Comparison of ENCODE assay signal across 8 cellular contexts in genomic region chr6:34424200-34425131, GRCh38. TPM values are rescaled to one million over a fixed set of nuclear protein-coding genes. Genes with fewer than 3 reads are reported as not detected.
DNase-seq lines count a peak whose midpoint lies in the region; ATAC-seq and TF ChIP-seq lines count a peak whose summit lies in the region.

No MANE protein-coding gene starts in this region.

- POLR2A ChIA-PET in SK-N-SH (lab: Yijun Ruan, JAX), result interaction anchor here (1.0 to 1.6 kb wide), 2 partner anchors 9 to 367 kb away, joined by 4 to 8 read pairs; partner anchors contain the start of gene BLTP3A

- H3K27me3 ChIP-seq in SK-N-SH (ENCODE audit: insufficient read depth) (no peaks in the 10 kb centered on the region), iPS-18a (ENCODE audit: control insufficient read depth, insufficient read depth, low read length) (no peaks in the 10 kb centered on the region)

- no peak for TF ChIP-seq EP300 in SK-N-SH (IDR thresholded peaks at IDR 0.05; ENCODE audit: borderline replicate concordance in 1 of 2, low read depth in 1 of 2, low read length in 1 of 2)

- H3K4me3 Mint-ChIP-seq in activated T-helper 17 cell treated with anti-CD3 and anti-CD28 coated beads, Interleukin-2, amount 50 U/mL, for 72 hours, result peak overlapping the region; percentile 95
- H3K4me3 Mint-ChIP-seq in stimulated activated naive B cell treated with anti-CD40 and anti-IgM and Interleukin-4, amounts not matched to agents 10 μg/mL and 1 μg/mL and 100 μg/mL, for 72 hours, result peak overlapping the region; percentile 99 to 100

- peak overlapping the region; percentile 74 to 94 for H3K4me3 ChIP-seq in SK-N-SH (ENCODE audit: low read depth in 2 of 2, low read length in 1 of 2)
- peak overlapping the region; percentile 92 for H3K4me3 ChIP-seq in iPS-18a (ENCODE audit: low read length)

- peaks cover 57% of the 10 kb centered on the region for H3K79me2 ChIP-seq in SK-N-SH (ENCODE audit: insufficient read depth)

- peaks cover 67% of the 10 kb centered on the region for H3K36me3 Mint-ChIP-seq in activated T-helper 17 cell treated with anti-CD3 and anti-CD28 coated beads, Interleukin-2, amount 50 U/mL, for 72 hours (ENCODE audit: low read depth)
- peaks cover 30 to 42% of the 10 kb centered on the region in 2 donors for H3K36me3 Mint-ChIP-seq in stimulated activated naive B cell treated with anti-CD40 and anti-IgM and Interleukin-4, amounts not matched to agents 10 μg/mL and 1 μg/mL and 100 μg/mL, for 72 hours

- DNase-seq in SK-N-SH (no peak), SIG-M5 (lab: John Stamatoyannopoulos, UW) (no peak), NCI-H2081 treated with DMSO at 0.1 percent for 48 hours (lab: John Stamatoyannopoulos, UW) (no peak)
- DNase-seq in stimulated activated naive B cell treated with anti-CD40 and anti-IgM and Interleukin-4, amounts not matched to agents 10 μg/mL and 1 μg/mL and 100 μg/mL, for 72 hours, result no peak

- H3K27ac Mint-ChIP-seq in activated T-helper 17 cell treated with anti-CD3 and anti-CD28 coated beads, Interleukin-2, amount 50 U/mL, for 72 hours, result peak overlapping the region; percentile 100
- H3K27ac Mint-ChIP-seq in stimulated activated naive B cell treated with anti-CD40 and anti-IgM and Interleukin-4, amounts not matched to agents 10 μg/mL and 1 μg/mL and 100 μg/mL, for 72 hours, result peak overlapping the region; percentile 100

- H2AFZ ChIP-seq in SK-N-SH (ENCODE audit: low read depth), result no peak overlapping the region

- peaks cover 28 to 50% of the 10 kb centered on the region in 2 experiments for H3K36me3 ChIP-seq in SK-N-SH (replicated peaks in 1 of 2; ENCODE audit: control insufficient read depth in 1 of 2, insufficient read depth in 2 of 2, low read length in 1 of 2)
- H3K36me3 ChIP-seq in iPS-18a (ENCODE audit: control insufficient read depth, low read depth, low read length), result peaks cover 58% of the 10 kb centered on the region

- H3K9me3 ChIP-seq in SK-N-SH (no peaks in the 10 kb centered on the region), iPS-18a (ENCODE audit: control insufficient read depth, low read depth, low read length) (no peaks in the 10 kb centered on the region)

- no peaks in the 10 kb centered on the region for H3K27me3 Mint-ChIP-seq in activated T-helper 17 cell treated with anti-CD3 and anti-CD28 coated beads, Interleukin-2, amount 50 U/mL, for 72 hours
- H3K27me3 Mint-ChIP-seq in stimulated activated naive B cell treated with anti-CD40 and anti-IgM and Interleukin-4, amounts not matched to agents 10 μg/mL and 1 μg/mL and 100 μg/mL, for 72 hours, result no peaks in the 10 kb centered on the region

- peak overlapping the region; percentile 98 for H3K9ac ChIP-seq in SK-N-SH
- H3K9ac ChIP-seq in iPS-18a (ENCODE audit: low read length), result peak overlapping the region; percentile 94

- CTCF ChIA-PET in SK-N-SH (lab: Yijun Ruan, JAX), result interaction anchor here (1.0 to 3.8 kb wide), 4 partner anchors 9 to 228 kb away, joined by 3 to 22 read pairs (median 15); partner anchors contain the start of gene SMIM29

- H3K4me2 ChIP-seq in SK-N-SH, result peak overlapping the region; percentile 93

- H3K4me1 ChIP-seq in SK-N-SH (ENCODE audit: control insufficient read depth in 1 of 2, insufficient read depth in 2 of 2, low read depth in 1 of 2, low read length in 1 of 2) (peaks cover 7 to 20% of the 10 kb centered on the region in 2 experiments; a peak in 3 of 4 replicates), iPS-18a (ENCODE audit: control insufficient read depth, low read depth, low read length) (peaks cover 10% of the 10 kb centered on the region)

- 71% methylated on average over 16 of the region's 19 CpGs for WGBS in SK-N-SH (ENCODE audit: low lambda C conversion rate)

- H3F3A ChIP-seq in SK-N-SH (replicated peaks; ENCODE audit: insufficient read depth), result peaks cover 29% of the 10 kb centered on the region

- peak overlapping the region in 1 of 2 experiments; percentile 66; a peak in 2 of 4 replicates for H3K27ac ChIP-seq in SK-N-SH (ENCODE audit: low read depth in 2 of 2, low read length in 1 of 2)
- peak overlapping the region; percentile 35 for H3K27ac ChIP-seq in iPS-18a (ENCODE audit: low read length)

- peaks cover 49% of the 10 kb centered on the region for H4K20me1 ChIP-seq in SK-N-SH (ENCODE audit: insufficient read depth)

- TF ChIP-seq RAD21 in SK-N-SH (IDR thresholded peaks at IDR 0.05; ENCODE audit: low read length), result no peak

- no peaks in the 10 kb centered on the region for H3K9me3 Mint-ChIP-seq in activated T-helper 17 cell treated with anti-CD3 and anti-CD28 coated beads, Interleukin-2, amount 50 U/mL, for 72 hours
- H3K9me3 Mint-ChIP-seq in stimulated activated naive B cell treated with anti-CD40 and anti-IgM and Interleukin-4, amounts not matched to agents 10 μg/mL and 1 μg/mL and 100 μg/mL, for 72 hours, result no peaks in the 10 kb centered on the region

- no peak for ATAC-seq in SK-N-SH treated with all-trans-retinoic acid at 6 μM for 48 hours
- ATAC-seq in activated T-helper 17 cell treated with anti-CD3 and anti-CD28 coated beads, Interleukin-2, amount 50 U/mL, for 72 hours (replicated peaks), result no peak
- ATAC-seq in stimulated activated naive B cell treated with anti-CD40 and anti-IgM and Interleukin-4, amounts not matched to agents 10 μg/mL and 1 μg/mL and 100 μg/mL, for 72 hours (replicated peaks), result no peak
- ATAC-seq in GM19455 (IDR thresholded peaks at IDR 0.05; ENCODE audit: unreplicated experiment), result no peak

- H3K9me2 ChIP-seq in SK-N-SH, result no peaks in the 10 kb centered on the region

- TF ChIP-seq CTCF in SK-N-SH (IDR thresholded peaks at IDR 0.05), result no peak

- H3K4me1 Mint-ChIP-seq in activated T-helper 17 cell treated with anti-CD3 and anti-CD28 coated beads, Interleukin-2, amount 50 U/mL, for 72 hours, result peaks cover 4% of the 10 kb centered on the region
- H3K4me1 Mint-ChIP-seq in stimulated activated naive B cell treated with anti-CD40 and anti-IgM and Interleukin-4, amounts not matched to agents 10 μg/mL and 1 μg/mL and 100 μg/mL, for 72 hours, result peaks cover 10 to 37% of the 10 kb centered on the region in 2 donors

TF ChIP-seq in SK-N-SH, 30 proteins besides CTCF, POLR2A, EP300 and RAD21 (continues in another document):
- no peak for TF ChIP-seq POLR2AphosphoS5 (IDR thresholded peaks at IDR 0.05; ENCODE audit: low read depth, low read length)
- TF ChIP-seq JUND (IDR thresholded peaks at IDR 0.05), result no peak
- no peak for TF ChIP-seq YY1 (IDR thresholded peaks at IDR 0.05; ENCODE audit: low read depth)
- no peak for TF ChIP-seq MXI1 (IDR thresholded peaks at IDR 0.05; ENCODE audit: low read depth, low read length)
- no peak for TF ChIP-seq EZH2phosphoT487 (IDR thresholded peaks at IDR 0.05; ENCODE audit: borderline replicate concordance, low read depth)
- no peak for TF ChIP-seq GATA2 (CRISPR knock-in tag; IDR thresholded peaks at IDR 0.05)
- TF ChIP-seq FOXJ3 (CRISPR knock-in tag; IDR thresholded peaks at IDR 0.05), result no peak
- no peak for TF ChIP-seq MAX (IDR thresholded peaks at IDR 0.05; ENCODE audit: low read depth)
- TF ChIP-seq MEF2A (IDR thresholded peaks at IDR 0.05; ENCODE audit: borderline replicate concordance, low read depth), result no peak
- TF ChIP-seq TCF12 (IDR thresholded peaks at IDR 0.05), result no peak
- no peak for TF ChIP-seq RCOR1 (IDR thresholded peaks at IDR 0.05; ENCODE audit: low read length)

TF ChIP-seq in SK-N-SH treated with all-trans-retinoic acid at 6 μM for 48 hours, 23 proteins besides CTCF, POLR2A, EP300 and RAD21 (continues in another document):
- TF ChIP-seq CREB5 (CRISPR knock-in tag; IDR thresholded peaks at IDR 0.05; ENCODE audit: low read depth) (no peak), ZNF8 (CRISPR knock-in tag; IDR thresholded peaks at IDR 0.05) (no peak), CSDC2 (CRISPR knock-in tag; IDR thresholded peaks at IDR 0.05) (no peak), ZNF70 (CRISPR knock-in tag; IDR thresholded peaks at IDR 0.05) (no peak), GLIS3 (CRISPR knock-in tag; IDR thresholded peaks at IDR 0.05) (no peak), TOX (CRISPR knock-in tag; IDR thresholded peaks at IDR 0.05; ENCODE audit: borderline replicate concordance) (no peak), TCF4 (CRISPR knock-in tag; IDR thresholded peaks at IDR 0.05; ENCODE audit: borderline replicate concordance) (no peak), PPARA (CRISPR knock-in tag; IDR thresholded peaks at IDR 0.05; ENCODE audit: borderline replicate concordance) (no peak)

RNA-seq across cellular contexts. Expression of gene RPS10, which starts 1.4 kb away (rescaled TPM):
- 4,475 and 5,166 TPM in 2 replicates for polyA plus RNA-seq in SK-N-SH (2012; rRNA removed)
- 3,844 and 4,849 TPM in 2 replicates for polyA plus RNA-seq in SK-N-SH (2012; cell fraction: cytosol; rRNA removed)
- 1,086 and 1,514 TPM in 2 replicates for polyA plus RNA-seq in SK-N-SH (2012; cell fraction: nucleus; rRNA removed)
- 1,000 to 10,000 TPM; 2,080 to 2,467 TPM for total RNA-seq in activated T-helper 17 cell treated with anti-CD3 and anti-CD28 coated beads, Interleukin-2, amount 50 U/mL, for 72 hours

RNA-seq across cellular contexts. Expression of gene NUDT3, which starts 32.0 kb away (rescaled TPM):
- polyA plus RNA-seq in SK-N-SH (2012; rRNA removed), result 11.9 and 14.4 TPM in 2 replicates
- 15.2 and 15.8 TPM in 2 replicates for polyA plus RNA-seq in SK-N-SH (2012; cell fraction: cytosol; rRNA removed)
- polyA plus RNA-seq in SK-N-SH (2012; cell fraction: nucleus; rRNA removed), result 9.5 and 14.0 TPM in 2 replicates
- total RNA-seq in activated T-helper 17 cell treated with anti-CD3 and anti-CD28 coated beads, Interleukin-2, amount 50 U/mL, for 72 hours, result 10 to 100 TPM in 1 of 2 donors, 1 to 10 TPM in 1; 7.9 to 12.8 TPM

RNA-seq across cellular contexts. Expression of gene PACSIN1, which starts 41.4 kb away (rescaled TPM):
- polyA plus RNA-seq in SK-N-SH (2012; rRNA removed), result 0.02 and 0.05 TPM in 2 replicates
- 0.12 and 0.13 TPM in 2 replicates for polyA plus RNA-seq in SK-N-SH (2012; cell fraction: cytosol; rRNA removed)
- 0.04 and 0.10 TPM in 2 replicates for polyA plus RNA-seq in SK-N-SH (2012; cell fraction: nucleus; rRNA removed)
- total RNA-seq in activated T-helper 17 cell treated with anti-CD3 and anti-CD28 coated beads, Interleukin-2, amount 50 U/mL, for 72 hours, result under 1 TPM in 1 of 2 donors, not detected in 1; 0.09 TPM
